ENCODE assay signal across 14 cellular contexts in the genomic region with DNA sequence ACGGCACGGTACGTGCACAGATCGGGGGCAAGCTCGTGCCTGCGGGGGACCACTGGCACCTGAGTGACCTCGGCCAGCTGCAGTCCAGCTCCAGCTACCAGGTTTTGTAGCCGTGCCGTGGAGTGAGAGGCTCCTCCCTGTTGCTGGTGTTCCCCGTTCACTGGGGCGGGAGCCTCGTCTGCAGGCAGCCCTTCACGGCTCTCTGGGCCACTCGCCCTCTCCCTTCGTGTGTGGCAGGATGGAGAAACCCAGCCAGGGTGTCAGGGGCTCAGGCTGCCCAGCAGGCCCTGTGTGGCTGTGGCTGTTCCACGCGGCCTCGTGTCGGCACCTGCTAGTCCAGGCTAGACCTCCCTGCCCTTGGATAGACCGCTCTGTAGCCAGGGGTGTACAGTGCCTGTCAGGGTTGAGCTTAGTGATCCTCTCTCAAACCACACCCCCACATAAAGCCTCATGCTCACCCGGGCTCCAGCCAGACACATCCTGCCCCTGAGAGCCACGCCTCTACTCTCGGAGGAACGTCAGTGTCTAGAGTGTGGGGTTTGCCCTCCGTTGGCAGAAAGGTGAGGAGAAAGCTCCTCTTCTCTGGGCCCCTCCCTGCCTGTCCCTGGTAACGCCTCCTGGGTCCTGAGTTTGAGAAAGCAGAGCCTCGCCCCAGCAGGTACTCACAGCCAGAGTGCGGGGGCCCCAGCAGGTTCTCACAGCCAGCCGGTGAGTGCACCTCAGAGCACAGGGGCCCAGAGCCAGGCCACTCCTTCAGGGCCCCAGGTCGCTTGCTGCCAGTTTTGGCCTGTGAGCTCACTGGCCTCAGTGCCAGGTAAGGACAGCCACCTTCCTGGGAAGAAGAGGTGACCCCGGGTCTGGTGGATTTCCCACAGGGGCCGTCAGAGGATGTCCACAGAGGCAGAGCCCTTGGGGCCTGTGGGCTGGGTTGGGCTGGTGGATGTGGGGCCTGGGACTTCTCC.
"Had no signal": no experiment of that assay in that cellular context is flagged by ENCODE, and none has a peak within 500 bp of the region (broad histone marks: within the 10 kb centered on the region; RNA-seq: fewer than 3 reads in every experiment).

No MANE protein-coding gene starts in this region.

- H3K27me3 Mint-ChIP-seq: activated CD4-positive, alpha-beta memory T cell treated with anti-CD3 and anti-CD28 coated beads, Interleukin-2, amount 10 ng/mL, durations not matched to agents 7 days and 5 days; activated CD4-positive, alpha-beta T cell treated with anti-CD3 and anti-CD28 coated beads for 36 hours; activated naive CD8-positive, alpha-beta T cell; stimulated activated memory B cell treated with anti-CD40 and anti-IgM and Interleukin-4, amounts not matched to agents 10 μg/mL and 1 μg/mL and 100 μg/mL, for 72 hours had no signal

- H3K27me3 ChIP-seq: gastrocnemius medialis, neural progenitor cell, right atrium auricular region, upper lobe of left lung had no signal

- H3K36me3 ChIP-seq: neural progenitor cell had no signal

- ATAC-seq: activated CD4-positive, alpha-beta T cell treated with anti-CD3 and anti-CD28 coated beads for 36 hours; gastrocnemius medialis; stimulated activated memory B cell treated with anti-CD40 and anti-IgM and Interleukin-4, amounts not matched to agents 10 μg/mL and 1 μg/mL and 100 μg/mL, for 72 hours had no signal

- H3K36me3 Mint-ChIP-seq: activated naive CD8-positive, alpha-beta T cell had no signal

- H3K4me1 ChIP-seq: gastrocnemius medialis, neural progenitor cell, upper lobe of left lung had no signal

- H3K27ac ChIP-seq: gastrocnemius medialis, neural progenitor cell, right atrium auricular region, upper lobe of left lung had no signal

- H3K4me3 ChIP-seq: gastrocnemius medialis, neural progenitor cell, right atrium auricular region, upper lobe of left lung had no signal

- DNase-seq: activated CD4-positive, alpha-beta memory T cell treated with anti-CD3 and anti-CD28 coated beads, Interleukin-2, amount 10 ng/mL, durations not matched to agents 7 days and 5 days; activated CD4-positive, alpha-beta T cell treated with anti-CD3 and anti-CD28 coated beads for 36 hours; activated gamma-delta T cell; activated T-cell treated with anti-CD3 and anti-CD28 coated beads, Interleukin-2, amount 50 U/mL, for 48 hours; anterior cingulate cortex; gastrocnemius medialis; kidney glomerular epithelial cell; SW 1271 had no signal

- H3K4me2 ChIP-seq: neural progenitor cell had no signal

- H3K9me3 ChIP-seq: gastrocnemius medialis, right atrium auricular region, upper lobe of left lung had no signal

- H3K4me1 Mint-ChIP-seq: activated CD4-positive, alpha-beta memory T cell treated with anti-CD3 and anti-CD28 coated beads, Interleukin-2, amount 10 ng/mL, durations not matched to agents 7 days and 5 days; activated CD4-positive, alpha-beta T cell treated with anti-CD3 and anti-CD28 coated beads for 36 hours; neural progenitor cell; stimulated activated memory B cell treated with anti-CD40 and anti-IgM and Interleukin-4, amounts not matched to agents 10 μg/mL and 1 μg/mL and 100 μg/mL, for 72 hours had no signal

- H3K4me3 Mint-ChIP-seq: activated CD4-positive, alpha-beta memory T cell treated with anti-CD3 and anti-CD28 coated beads, Interleukin-2, amount 10 ng/mL, durations not matched to agents 7 days and 5 days; activated CD4-positive, alpha-beta T cell treated with anti-CD3 and anti-CD28 coated beads for 36 hours; activated naive CD8-positive, alpha-beta T cell; mesothelial cell of epicardium; neural progenitor cell; stimulated activated memory B cell treated with anti-CD40 and anti-IgM and Interleukin-4, amounts not matched to agents 10 μg/mL and 1 μg/mL and 100 μg/mL, for 72 hours had no signal

- H3K9me3 Mint-ChIP-seq: activated CD4-positive, alpha-beta memory T cell treated with anti-CD3 and anti-CD28 coated beads, Interleukin-2, amount 10 ng/mL, durations not matched to agents 7 days and 5 days; mesothelial cell of epicardium; neural progenitor cell; stimulated activated memory B cell treated with anti-CD40 and anti-IgM and Interleukin-4, amounts not matched to agents 10 μg/mL and 1 μg/mL and 100 μg/mL, for 72 hours had no signal

- H3K9ac ChIP-seq: neural progenitor cell had no signal

- H3K27ac Mint-ChIP-seq: activated CD4-positive, alpha-beta memory T cell treated with anti-CD3 and anti-CD28 coated beads, Interleukin-2, amount 10 ng/mL, durations not matched to agents 7 days and 5 days; activated CD4-positive, alpha-beta T cell treated with anti-CD3 and anti-CD28 coated beads for 36 hours; activated naive CD8-positive, alpha-beta T cell; mesothelial cell of epicardium; neural progenitor cell had no signal

- H2AFZ ChIP-seq: neural progenitor cell had no signal
